31 cellular contexts compared by ENCODE assay signal in genomic region chr16:79088971-79089370, GRCh38.
DNase-seq lines count a peak whose midpoint lies in the region; ATAC-seq and TF ChIP-seq lines count a peak whose summit lies in the region.
"Had no signal": no experiment of that assay in that cellular context is flagged by ENCODE, and none has a peak within 500 bp of the region (broad histone marks: within the 10 kb centered on the region; RNA-seq: fewer than 3 reads in every experiment).

No MANE protein-coding gene starts in this region.

- DNase-seq in activated T-cell treated with anti-CD3 and anti-CD28 coated beads, Interleukin-2, amount 50 U/mL, for 24 hours, result no peak
- DNase-seq in activated T-cell treated with anti-CD3 and anti-CD28 coated beads, Interleukin-2, amount 50 U/mL, for 4 hours, result no peak
- DNase-seq in HL-60 (ENCODE audit: low read depth in 1 of 2, low spot score in 1 of 2), result no peak
- no peak for DNase-seq in central memory CD8-positive, alpha-beta T cell (ENCODE audit: low spot score in 2 of 2)
- DNase-seq in dermis blood vessel endothelial cell, result no peak
- DNase-seq in NK-92 (lab: John Stamatoyannopoulos, UW; ENCODE audit: unreplicated experiment), result no peak
- no peak for DNase-seq in iPS-NIHi11 (ENCODE audit: low spot score)
- DNase-seq: ACHN; activated CD4-positive, alpha-beta T cell treated with anti-CD3 and anti-CD28 coated beads for 1 hour; activated naive CD4-positive, alpha-beta T cell treated with anti-CD3 and anti-CD28 coated beads for 36 hours; amygdala; BE2C; brain microvascular endothelial cell; Calu3; DMS79 treated with DMSO at 0.1 percent for 48 hours; GF-D8; HCEC 1CT; hippocampal formation; left colon; NCI-H1417 treated with DMSO at 0.1 percent for 48 hours; NCI-H2029 treated with DMSO at 0.1 percent for 48 hours; NCI-H526 treated with DMSO at 0.1 percent for 48 hours; pancreas; small intestine; T-helper 17 cell; testis had no signal

- peaks cover 6% of the 10 kb centered on the region for H3K9me3 Mint-ChIP-seq in activated T-cell treated with anti-CD3 and anti-CD28 coated beads, Interleukin-2, amount 50 U/mL, for 24 hours
- H3K9me3 Mint-ChIP-seq in activated T-cell treated with anti-CD3 and anti-CD28 coated beads, Interleukin-2, amount 50 U/mL, for 4 hours, result peaks cover 3% of the 10 kb centered on the region
- H3K9me3 Mint-ChIP-seq in central memory CD8-positive, alpha-beta T cell, result no peaks in the 10 kb centered on the region
- H3K9me3 Mint-ChIP-seq: neural progenitor cell had no signal

- H3K4me3 ChIP-seq in HL-60 (replicated peaks; ENCODE audit: insufficient read depth, low read length), result no peak overlapping the region
- H3K4me3 ChIP-seq: gastroesophageal sphincter, neural progenitor cell, pancreas, testis had no signal

- H3K27ac ChIP-seq in HL-60 (replicated peaks), result peak overlapping the region; percentile 81
- H3K27ac ChIP-seq: brain microvascular endothelial cell, gastroesophageal sphincter, KMS-11, neural progenitor cell, pancreas, testis had no signal

- no peak overlapping the region for H3K4me3 Mint-ChIP-seq in activated T-cell treated with anti-CD3 and anti-CD28 coated beads, Interleukin-2, amount 50 U/mL, for 24 hours
- H3K4me3 Mint-ChIP-seq in activated T-cell treated with anti-CD3 and anti-CD28 coated beads, Interleukin-2, amount 50 U/mL, for 4 hours, result no peak overlapping the region
- H3K4me3 Mint-ChIP-seq in central memory CD8-positive, alpha-beta T cell, result peak overlapping the region; percentile 70
- H3K4me3 Mint-ChIP-seq: activated naive CD4-positive, alpha-beta T cell treated with anti-CD3 and anti-CD28 coated beads for 36 hours; neural progenitor cell had no signal

- peaks cover 68% of the 10 kb centered on the region for H3K4me1 Mint-ChIP-seq in activated T-cell treated with anti-CD3 and anti-CD28 coated beads, Interleukin-2, amount 50 U/mL, for 24 hours (ENCODE audit: low read depth)
- H3K4me1 Mint-ChIP-seq in activated T-cell treated with anti-CD3 and anti-CD28 coated beads, Interleukin-2, amount 50 U/mL, for 4 hours (ENCODE audit: low read depth), result peaks cover 50% of the 10 kb centered on the region
- peaks cover 49% of the 10 kb centered on the region for H3K4me1 Mint-ChIP-seq in central memory CD8-positive, alpha-beta T cell

- H3K27me3 ChIP-seq in HL-60 (ENCODE audit: insufficient read depth, poor library complexity, severe bottlenecking), result no peaks in the 10 kb centered on the region
- H3K27me3 ChIP-seq: BE2C, brain microvascular endothelial cell, gastroesophageal sphincter, neural progenitor cell, pancreas, testis had no signal

- no peak for TF ChIP-seq CTCF in HL-60 (IDR thresholded peaks at IDR 0.05; ENCODE audit: insufficient read depth, low read length)

- H3K36me3 Mint-ChIP-seq in activated T-cell treated with anti-CD3 and anti-CD28 coated beads, Interleukin-2, amount 50 U/mL, for 24 hours (ENCODE audit: low read depth), result peaks cover 12% of the 10 kb centered on the region
- no peaks in the 10 kb centered on the region for H3K36me3 Mint-ChIP-seq in activated T-cell treated with anti-CD3 and anti-CD28 coated beads, Interleukin-2, amount 50 U/mL, for 4 hours (ENCODE audit: insufficient read depth)
- H3K36me3 Mint-ChIP-seq in central memory CD8-positive, alpha-beta T cell (ENCODE audit: insufficient read depth), result peaks cover 5% of the 10 kb centered on the region
- H3K36me3 Mint-ChIP-seq: neural progenitor cell had no signal

- H3K27me3 Mint-ChIP-seq in activated T-cell treated with anti-CD3 and anti-CD28 coated beads, Interleukin-2, amount 50 U/mL, for 24 hours, result peaks cover 2% of the 10 kb centered on the region
- no peaks in the 10 kb centered on the region for H3K27me3 Mint-ChIP-seq in activated T-cell treated with anti-CD3 and anti-CD28 coated beads, Interleukin-2, amount 50 U/mL, for 4 hours (ENCODE audit: low read depth)
- no peaks in the 10 kb centered on the region for H3K27me3 Mint-ChIP-seq in central memory CD8-positive, alpha-beta T cell
- H3K27me3 Mint-ChIP-seq: T-helper 17 cell had no signal

- no peak for ATAC-seq in activated T-cell treated with anti-CD3 and anti-CD28 coated beads, Interleukin-2, amount 50 U/mL, for 4 hours
- ATAC-seq in central memory CD8-positive, alpha-beta T cell (replicated peaks; ENCODE audit: extremely low read depth, poor library complexity, severe bottlenecking), result no peak
- ATAC-seq: gastroesophageal sphincter, left colon, Right ventricle myocardium inferior, SK-N-SH treated with all-trans-retinoic acid at 6 μM for 48 hours, T-helper 17 cell had no signal

- peak overlapping the region; percentile 93 for H3K27ac Mint-ChIP-seq in activated T-cell treated with anti-CD3 and anti-CD28 coated beads, Interleukin-2, amount 50 U/mL, for 24 hours
- no peak overlapping the region for H3K27ac Mint-ChIP-seq in central memory CD8-positive, alpha-beta T cell (ENCODE audit: low read depth)
- H3K27ac Mint-ChIP-seq: neural progenitor cell had no signal
